1 cellular context compared by ENCODE assay signal in the genomic region with DNA sequence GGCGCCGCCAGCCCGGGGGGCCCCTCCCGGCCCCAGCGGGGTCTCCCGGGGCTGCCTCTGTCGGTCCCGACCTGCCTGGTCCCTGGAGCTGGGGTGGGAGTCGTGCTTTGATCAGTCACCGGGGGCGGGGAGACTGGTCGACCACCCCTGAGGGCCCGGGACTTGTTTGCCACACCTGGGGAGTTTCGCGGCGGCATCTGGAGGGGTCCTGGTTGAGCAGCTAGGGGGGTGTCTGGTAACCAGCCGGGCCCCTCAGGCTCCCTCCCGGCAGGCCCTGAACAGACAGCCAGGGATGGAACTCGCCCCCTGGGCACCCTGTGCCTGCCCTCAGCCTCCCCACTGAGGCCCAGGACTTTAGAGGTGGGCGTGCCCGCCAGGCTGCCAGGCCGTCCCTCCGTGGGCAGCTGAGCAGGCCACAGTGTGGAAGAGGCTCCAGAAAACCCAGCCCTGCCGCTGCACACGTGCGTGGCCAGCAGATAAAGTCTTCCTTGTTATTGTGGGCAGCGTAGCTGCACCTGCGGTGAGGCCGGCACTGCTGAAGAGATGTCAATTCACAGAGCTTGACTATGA.
TF ChIP-seq lines count a peak whose summit lies in the region.

No MANE protein-coding gene starts in this region.

TF ChIP-seq in GM23338, 12 proteins besides CTCF, POLR2A, EP300 and RAD21 (continued from another document):
- TF ChIP-seq ETS1 (IDR thresholded peaks at IDR 0.05) (no peak), POLR2AphosphoS5 (IDR thresholded peaks at IDR 0.05; ENCODE audit: low read depth) (no peak), REST (IDR thresholded peaks at IDR 0.05; ENCODE audit: unreplicated experiment) (no peak), EZH2 (IDR thresholded peaks at IDR 0.05; ENCODE audit: low read depth, unreplicated experiment) (no peak)
